Comparison of ENCODE assay signal across 24 cellular contexts in genomic region chr3:26590919-26591318, GRCh38. TPM values are rescaled to one million over a fixed set of nuclear protein-coding genes. Genes with fewer than 3 reads are reported as not detected.
DNase-seq lines count a peak whose midpoint lies in the region; ATAC-seq, FAIRE-seq and TF ChIP-seq lines count a peak whose summit lies in the region.
"Had no signal": no experiment of that assay in that cellular context is flagged by ENCODE, and none has a peak within 500 bp of the region (broad histone marks: within the 10 kb centered on the region; RNA-seq: fewer than 3 reads in every experiment).

No MANE protein-coding gene starts in this region.

- H3K27ac ChIP-seq in left lung (no peak overlapping the region), upper lobe of right lung (no peak overlapping the region), caudate nucleus (ENCODE audit: low read depth, low read length) (no peak overlapping the region)
- H3K27ac ChIP-seq: BLaER1 treated with 17β-estradiol and CSF1 and Interleukin-3, amounts not matched to agents 10 nM and 100 nM; GM23248; HL-60 had no signal

- H3K36me3 Mint-ChIP-seq in activated CD4-positive, alpha-beta memory T cell treated with anti-CD3 and anti-CD28 coated beads, Interleukin-2, amount 10 ng/mL, durations not matched to agents 7 days and 5 days (ENCODE audit: low read depth), result no peaks in the 10 kb centered on the region
- H3K36me3 Mint-ChIP-seq: CD8-positive, alpha-beta T cell had no signal

- ATAC-seq in left lung (peak; percentile 82), upper lobe of right lung (peak; percentile 64), HG03460 (IDR thresholded peaks at IDR 0.05; ENCODE audit: unreplicated experiment) (no peak)
- ATAC-seq: CD8-positive, alpha-beta T cell; GM12878 had no signal

- H3K4me3 ChIP-seq in bronchial epithelial cell (ENCODE audit: low read depth, low read length) (no peak overlapping the region), left lung (no peak overlapping the region), upper lobe of right lung (no peak overlapping the region)
- H3K4me3 ChIP-seq: BLaER1 treated with 17β-estradiol and CSF1 and Interleukin-3, amounts not matched to agents 10 nM and 100 nM; GM12878; GM23248; HAP-1 had no signal

- H3K9me3 Mint-ChIP-seq in activated CD4-positive, alpha-beta memory T cell treated with anti-CD3 and anti-CD28 coated beads, Interleukin-2, amount 10 ng/mL, durations not matched to agents 7 days and 5 days, result peaks cover 2% of the 10 kb centered on the region

- CTCF ChIA-PET in activated CD4-positive, alpha-beta memory T cell treated with anti-CD3 and anti-CD28 coated beads, Interleukin-2, amount 10 ng/mL, durations not matched to agents 7 days and 5 days (lab: Charles Lee), result no interaction called here

- no peak for TF ChIP-seq CTCF in bronchial epithelial cell (IDR thresholded peaks at IDR 0.05; ENCODE audit: insufficient read depth, low read length, severe bottlenecking)
- no peak for TF ChIP-seq CTCF in left lung (IDR thresholded peaks at IDR 0.05)
- TF ChIP-seq CTCF in upper lobe of right lung (IDR thresholded peaks at IDR 0.05), result no peak

- H3K36me3 ChIP-seq in bronchial epithelial cell (ENCODE audit: control insufficient read depth, insufficient read depth, low read length), result no peaks in the 10 kb centered on the region
- H3K36me3 ChIP-seq in left lung, result no peaks in the 10 kb centered on the region
- no peaks in the 10 kb centered on the region for H3K36me3 ChIP-seq in upper lobe of right lung
- H3K36me3 ChIP-seq: BLaER1 treated with 17β-estradiol and CSF1 and Interleukin-3, amounts not matched to agents 10 nM and 100 nM; HAP-1 had no signal

- H3K27me3 Mint-ChIP-seq in activated CD4-positive, alpha-beta memory T cell treated with anti-CD3 and anti-CD28 coated beads, Interleukin-2, amount 10 ng/mL, durations not matched to agents 7 days and 5 days, result no peaks in the 10 kb centered on the region
- H3K27me3 Mint-ChIP-seq: B cell had no signal

- DNase-seq in SKM-1 (lab: John Stamatoyannopoulos, UW; ENCODE audit: unreplicated experiment) (peak; percentile 7), SKM-1 treated with dmso at 0.1 percent for 144 hours (lab: John Stamatoyannopoulos, UW; ENCODE audit: unreplicated experiment) (no peak), bronchial epithelial cell (ENCODE audit: low read depth) (peak; percentile 2), left lung (peak in 1 of 2 donors; percentile 31), upper lobe of right lung (no peak), caudate nucleus (lab: John Stamatoyannopoulos, UW) (no peak)
- DNase-seq in activated CD4-positive, alpha-beta memory T cell treated with anti-CD3 and anti-CD28 coated beads, Interleukin-2, amount 10 ng/mL, durations not matched to agents 7 days and 5 days, result no peak
- DNase-seq: CD8-positive, alpha-beta T cell; DMS 273 treated with DMSO at 0.1 percent for 48 hours; DMS53; DND-41; EL; GM23248; IMR-90 had no signal

- POLR2A ChIA-PET in activated CD4-positive, alpha-beta memory T cell treated with anti-CD3 and anti-CD28 coated beads, Interleukin-2, amount 10 ng/mL, durations not matched to agents 7 days and 5 days (lab: Charles Lee), result no interaction called here

- no peaks in the 10 kb centered on the region for H3K4me1 Mint-ChIP-seq in activated CD4-positive, alpha-beta memory T cell treated with anti-CD3 and anti-CD28 coated beads, Interleukin-2, amount 10 ng/mL, durations not matched to agents 7 days and 5 days
- H3K4me1 Mint-ChIP-seq: B cell had no signal

- no peak overlapping the region for H3K4me3 Mint-ChIP-seq in activated CD4-positive, alpha-beta memory T cell treated with anti-CD3 and anti-CD28 coated beads, Interleukin-2, amount 10 ng/mL, durations not matched to agents 7 days and 5 days
- H3K4me3 Mint-ChIP-seq: B cell; CD8-positive, alpha-beta T cell had no signal

- H3K9me3 ChIP-seq in left lung (peaks cover 0 to 3% of the 10 kb centered on the region in 2 donors), upper lobe of right lung (no peaks in the 10 kb centered on the region)
- H3K9me3 ChIP-seq: BLaER1 treated with 17β-estradiol and CSF1 and Interleukin-3, amounts not matched to agents 10 nM and 100 nM; HAP-1 had no signal

- H3K27ac Mint-ChIP-seq in activated CD4-positive, alpha-beta memory T cell treated with anti-CD3 and anti-CD28 coated beads, Interleukin-2, amount 10 ng/mL, durations not matched to agents 7 days and 5 days, result no peak overlapping the region
- H3K27ac Mint-ChIP-seq: B cell; CD8-positive, alpha-beta T cell had no signal

- FAIRE-seq in bronchial epithelial cell (lab: Jason Lieb, UNC), result no peak
- FAIRE-seq: GM12878, HTR-8/SVneo had no signal

- intact Hi-C loops in left lung (cut with DNase I) (no loop called here), upper lobe of right lung (cut with DNase I) (no loop called here)

- H3K27me3 ChIP-seq in bronchial epithelial cell (ENCODE audit: control insufficient read depth, insufficient read depth, low read length), result no peaks in the 10 kb centered on the region
- no peaks in the 10 kb centered on the region for H3K27me3 ChIP-seq in left lung
- H3K27me3 ChIP-seq in upper lobe of right lung, result no peaks in the 10 kb centered on the region
- H3K27me3 ChIP-seq: BLaER1 treated with 17β-estradiol and CSF1 and Interleukin-3, amounts not matched to agents 10 nM and 100 nM had no signal

- H3K4me1 ChIP-seq in left lung, result peaks cover 0 to 3% of the 10 kb centered on the region in 2 donors
- H3K4me1 ChIP-seq in upper lobe of right lung, result no peaks in the 10 kb centered on the region
- H3K4me1 ChIP-seq: HAP-1 had no signal

RNA-seq across cellular contexts. Expression of gene LRRC3B, which starts 31.7 kb away (rescaled TPM):
- total RNA-seq in bronchial epithelial cell, result not detected in 2 replicates
- total RNA-seq in left lung, result not detected
- 0.09 TPM for total RNA-seq in upper lobe of right lung
- not detected for total RNA-seq in activated CD4-positive, alpha-beta memory T cell treated with anti-CD3 and anti-CD28 coated beads, Interleukin-2, amount 10 ng/mL, durations not matched to agents 7 days and 5 days
- total RNA-seq: A172; B cell; CD8-positive, alpha-beta T cell; G401; GM12878; GM23248; H4; IMR-90 had no signal

Comparison
In these comparisons a context has a peak if more than half of its experiments do, and no peak if none do; other contexts are left out.
1. DNase-seq: peak in SKM-1 (single experiment) and bronchial epithelial cell (single experiment); none in SKM-1 treated with dmso at 0.1 percent for 144 hours (single experiment), upper lobe of right lung (single experiment), activated CD4-positive, alpha-beta memory T cell treated with anti-CD3 and anti-CD28 coated beads, Interleukin-2, amount 10 ng/mL, durations not matched to agents 7 days and 5 days (single experiment) and caudate nucleus (0 of 61).